ENCODE assay signal across 14 cellular contexts in genomic region chr9:130450344-130451003, GRCh38. TPM values are rescaled to one million over a fixed set of nuclear protein-coding genes. Genes with fewer than 3 reads are reported as not detected.
DNase-seq lines count a peak whose midpoint lies in the region; ATAC-seq, FAIRE-seq and TF ChIP-seq lines count a peak whose summit lies in the region.
"Had no signal": no experiment of that assay in that cellular context is flagged by ENCODE, and none has a peak within 500 bp of the region (broad histone marks: within the 10 kb centered on the region; RNA-seq: fewer than 3 reads in every experiment).

No MANE protein-coding gene starts in this region.

- H3K27ac Mint-ChIP-seq in chondrocyte (ENCODE audit: unreplicated experiment) = peak overlapping the region; percentile 13
- H3K27ac Mint-ChIP-seq: activated CD4-positive, alpha-beta memory T cell treated with anti-CD3 and anti-CD28 coated beads, Interleukin-2, amount 10 ng/mL, durations not matched to agents 7 days and 5 days had no signal

- H3K23ac ChIP-seq in mesenchymal stem cell (ENCODE audit: low read length in 2 of 2) = no peak overlapping the region

- ATAC-seq in heart left ventricle (no peak), Right ventricle myocardium superior (ENCODE audit: poor library complexity) (no peak)
- ATAC-seq: left lung had no signal

- H2AK5ac ChIP-seq in mesenchymal stem cell (ENCODE audit: low read length, severe bottlenecking) = peak overlapping the region; percentile 57

- TF ChIP-seq CTCF in heart left ventricle (IDR thresholded peaks at IDR 0.05) (no peak), chondrocyte (IDR thresholded peaks at IDR 0.05) (no peak), vagina (IDR thresholded peaks at IDR 0.05) (no peak)

- intact Hi-C loops in heart left ventricle (cut with DNase I) (no loop called here), Right ventricle myocardium superior (cut with DNase I) (no loop called here), vagina (cut with DNase I) (no loop called here)

- H3K4me1 Mint-ChIP-seq in chondrocyte (ENCODE audit: low read depth) = peaks cover 86% of the 10 kb centered on the region

- peaks cover 30% of the 10 kb centered on the region for H3K79me1 ChIP-seq in mesenchymal stem cell (replicated peaks; ENCODE audit: low read length, poor library complexity, severe bottlenecking)

- no peak overlapping the region for H3K9ac ChIP-seq in mesenchymal stem cell (ENCODE audit: low read length)

- no peak overlapping the region for H3K18ac ChIP-seq in mesenchymal stem cell (ENCODE audit: low read depth in 1 of 2, low read length in 2 of 2)

- no peaks in the 10 kb centered on the region for H3K9me3 Mint-ChIP-seq in chondrocyte (ENCODE audit: low read depth)
- H3K9me3 Mint-ChIP-seq: activated CD4-positive, alpha-beta memory T cell treated with anti-CD3 and anti-CD28 coated beads, Interleukin-2, amount 10 ng/mL, durations not matched to agents 7 days and 5 days had no signal

- H3K27me3 ChIP-seq in heart left ventricle = peaks cover 0 to 3% (median 0%) of the 10 kb centered on the region in 9 donors
- no peaks in the 10 kb centered on the region for H3K27me3 ChIP-seq in mesenchymal stem cell (ENCODE audit: control insufficient read depth in 1 of 2, insufficient read depth in 1 of 2, low read length in 2 of 2)
- H3K27me3 ChIP-seq in vagina = no peaks in the 10 kb centered on the region

- H3K4me3 Mint-ChIP-seq in chondrocyte (ENCODE audit: unreplicated experiment) = no peak overlapping the region
- H3K4me3 Mint-ChIP-seq: activated CD4-positive, alpha-beta memory T cell treated with anti-CD3 and anti-CD28 coated beads, Interleukin-2, amount 10 ng/mL, durations not matched to agents 7 days and 5 days had no signal

- H2BK15ac ChIP-seq in mesenchymal stem cell (ENCODE audit: low read depth, poor library complexity, severe bottlenecking) = peak overlapping the region; percentile 37

- H3K36me3 ChIP-seq in heart left ventricle (no peaks in the 10 kb centered on the region), mesenchymal stem cell (ENCODE audit: control insufficient read depth in 1 of 2, insufficient read depth in 2 of 2, low read depth in 1 of 2, low read length in 2 of 2) (peaks cover 17 to 35% of the 10 kb centered on the region in 2 experiments), vagina (no peaks in the 10 kb centered on the region)
- H3K36me3 ChIP-seq: left lung had no signal

- H2AFZ ChIP-seq in mesenchymal stem cell (ENCODE audit: low read depth, low read length) = no peak overlapping the region

- no peak overlapping the region for H3K4ac ChIP-seq in mesenchymal stem cell (ENCODE audit: low read depth in 1 of 2, low read length in 2 of 2)

- H3K36me3 Mint-ChIP-seq in chondrocyte (ENCODE audit: low read depth) = no peaks in the 10 kb centered on the region

- H3K4me3 ChIP-seq in heart left ventricle = no peak overlapping the region
- H3K4me3 ChIP-seq in mesenchymal stem cell (ENCODE audit: insufficient read depth in 1 of 2, low read depth in 1 of 2, low read length in 2 of 2) = no peak overlapping the region
- no peak overlapping the region for H3K4me3 ChIP-seq in vagina
- H3K4me3 ChIP-seq: left lung had no signal

- no peak overlapping the region for H2BK120ac ChIP-seq in mesenchymal stem cell (ENCODE audit: low read depth, low read length)

- H3K27ac ChIP-seq in heart left ventricle (peak overlapping the region in 10 of 12 donors; percentile 52 to 86 (median 78)), mesenchymal stem cell (ENCODE audit: low read length, poor library complexity, severe bottlenecking) (no peak overlapping the region), vagina (peak overlapping the region; percentile 43)

- no peak overlapping the region for H3K4me2 ChIP-seq in mesenchymal stem cell (ENCODE audit: low read length, poor library complexity, severe bottlenecking)

- H3K9me3 ChIP-seq in heart left ventricle (no peaks in the 10 kb centered on the region), mesenchymal stem cell (ENCODE audit: control insufficient read depth, low read length) (no peaks in the 10 kb centered on the region), vagina (no peaks in the 10 kb centered on the region)
- H3K9me3 ChIP-seq: left lung had no signal

- no peak overlapping the region for H3K14ac ChIP-seq in mesenchymal stem cell (ENCODE audit: low read length in 2 of 2)

- peaks cover 25 to 86% (median 65%) of the 10 kb centered on the region in 12 donors for H3K4me1 ChIP-seq in heart left ventricle
- peaks cover 76% of the 10 kb centered on the region for H3K4me1 ChIP-seq in mesenchymal stem cell (ENCODE audit: control insufficient read depth, insufficient read depth, low read depth, low read length)
- H3K4me1 ChIP-seq in vagina = peaks cover 72% of the 10 kb centered on the region

- DNase-seq in heart left ventricle (no peak), Right ventricle myocardium superior (no peak), chondrocyte (ENCODE audit: low spot score) (no peak), mesenchymal stem cell (no peak), vagina (ENCODE audit: extremely low spot score in 2 of 2) (no peak), HTR-8/SVneo (ENCODE audit: insufficient read length, low spot score) (no peak), T-helper 2 cell (no peak), mesenteric fat pad (ENCODE audit: low spot score) (no peak)
- DNase-seq: activated CD4-positive, alpha-beta memory T cell treated with anti-CD3 and anti-CD28 coated beads, Interleukin-2, amount 10 ng/mL, durations not matched to agents 7 days and 5 days; activated effector memory CD4-positive, alpha-beta T cell treated with anti-CD3 and anti-CD28 coated beads, Interleukin-2, amount 50 U/mL, for 16 hours; EL; left lung; NCI-H510A treated with DMSO at 0.1 percent for 48 hours had no signal

- no peak for TF ChIP-seq POLR2A in heart left ventricle (IDR thresholded peaks at IDR 0.05)
- TF ChIP-seq POLR2A in vagina (IDR thresholded peaks at IDR 0.05) = no peak

- H4K91ac ChIP-seq in mesenchymal stem cell (ENCODE audit: low read length) = peak overlapping the region; percentile 45

- no peaks in the 10 kb centered on the region for H3K27me3 Mint-ChIP-seq in chondrocyte (ENCODE audit: low read depth)

- H2BK5ac ChIP-seq in mesenchymal stem cell (ENCODE audit: low read depth, low read length, poor library complexity, severe bottlenecking) = no peak overlapping the region

- no peak for FAIRE-seq in HTR-8/SVneo (lab: Jason Lieb, UNC)
- FAIRE-seq: GM12892 had no signal

- peak overlapping the region; percentile 24 for H4K8ac ChIP-seq in mesenchymal stem cell (ENCODE audit: low read length)

- H2BK12ac ChIP-seq in mesenchymal stem cell (ENCODE audit: low read length in 2 of 2) = peak overlapping the region; percentile 17 to 32

- 66 to 94% (median 70%) methylated on average over 8 to 15 of the region's 15 CpGs for WGBS in heart left ventricle, 4 donors
- 89% methylated on average over 15 of the region's 15 CpGs for WGBS in mesenchymal stem cell

RNA-seq across cellular contexts. Expression of gene ASS1, which starts 5.7 kb away (rescaled TPM):
- 100 to 1,000 TPM in 3 of 9 donors, 10 to 100 TPM in 6; 31.5 to 154 (median 60.5) TPM for total RNA-seq in heart left ventricle
- polyA plus RNA-seq in heart left ventricle = 10 to 100 TPM; 56.5 to 88.6 TPM
- 74.4 TPM for total RNA-seq in Right ventricle myocardium superior
- 193 to 202 TPM (median 194 TPM) in 3 replicates for total RNA-seq in chondrocyte
- polyA plus RNA-seq in mesenchymal stem cell (2013, experiment 1 of 2) = 27.8 TPM
- polyA plus RNA-seq in mesenchymal stem cell (2013, experiment 2 of 2) = 28.1 TPM
- total RNA-seq in vagina = 84.0 TPM
- total RNA-seq in mesenteric fat pad = 304 TPM
